In genomic region chr21:14773777-14774345, GRCh38 we compare ENCODE assay signal across 9 cellular contexts.
DNase-seq lines count a peak whose midpoint lies in the region; ATAC-seq and TF ChIP-seq lines count a peak whose summit lies in the region.
"Had no signal": no experiment of that assay in that cellular context is flagged by ENCODE, and none has a peak within 500 bp of the region (broad histone marks: within the 10 kb centered on the region; RNA-seq: fewer than 3 reads in every experiment).

No MANE protein-coding gene starts in this region.

- no peak overlapping the region for H3K27ac ChIP-seq in CD4-positive, alpha-beta T cell (ENCODE audit: low read depth, low read length)
- H3K27ac ChIP-seq in HL-60 (replicated peaks): no peak overlapping the region

- H3K27me3 ChIP-seq in CD4-positive, alpha-beta T cell (ENCODE audit: control insufficient read depth, insufficient read depth, low read length): peaks cover 4% of the 10 kb centered on the region
- H3K27me3 ChIP-seq in HL-60 (ENCODE audit: insufficient read depth, poor library complexity, severe bottlenecking): no peaks in the 10 kb centered on the region

- intact Hi-C loops in CD4-positive, alpha-beta T cell (cut with DNase I, micrococcal nuclease): loop anchor here (1.0 to 10.0 kb wide), 4 partner anchors 371 to 519 kb away; no protein-coding TSS in a partner anchor

- no peaks in the 10 kb centered on the region for H3K9me3 Mint-ChIP-seq in CD4-positive, alpha-beta T cell

- no peaks in the 10 kb centered on the region for H3K4me1 Mint-ChIP-seq in CD4-positive, alpha-beta T cell (ENCODE audit: low read depth)
- no peaks in the 10 kb centered on the region for H3K4me1 Mint-ChIP-seq in T-helper 17 cell

- in situ Hi-C loops in astrocyte of the cerebellum (cut with HindIII; ENCODE audit: low sequenced_read_pairs): no loop called here

- ATAC-seq in CD4-positive, alpha-beta T cell (ENCODE audit: poor library complexity): peak; percentile 54
- ATAC-seq in T-helper 17 cell: peak; percentile 53
- ATAC-seq in left lobe of liver: peak; percentile 72
- ATAC-seq in HG02610 (IDR thresholded peaks at IDR 0.05; ENCODE audit: unreplicated experiment): no peak
- no peak for ATAC-seq in GM21576 (IDR thresholded peaks at IDR 0.05; ENCODE audit: unreplicated experiment)

- no peak overlapping the region for H3K4me3 Mint-ChIP-seq in CD4-positive, alpha-beta T cell
- no peak overlapping the region for H3K4me3 Mint-ChIP-seq in T-helper 17 cell

- peak; percentile 71 for TF ChIP-seq CTCF in CD4-positive, alpha-beta T cell (IDR thresholded peaks at IDR 0.05)
- TF ChIP-seq CTCF in HL-60 (IDR thresholded peaks at IDR 0.05; ENCODE audit: insufficient read depth, low read length) (peak; percentile 67), astrocyte of the cerebellum (IDR thresholded peaks at IDR 0.05; ENCODE audit: low read depth, low read length, missing control alignments) (peak; percentile 7)

- peak; percentile 25 to 59 (median 37) for DNase-seq in CD4-positive, alpha-beta T cell
- DNase-seq in HL-60 (ENCODE audit: low read depth in 1 of 2, low spot score in 1 of 2) (peak; percentile 16 to 63), T-helper 17 cell (peak; percentile 18 to 42 (median 22)), astrocyte of the cerebellum (ENCODE audit: low read depth) (no peak), left lobe of liver (ENCODE audit: low spot score) (peak; percentile 48)
- peak; percentile 6 to 35 for DNase-seq in stimulated activated CD8-positive, alpha-beta memory T cell treated with anti-CD3 and anti-CD28 coated beads, Interleukin-2, amount 100 ng/mL, for 1 hour (ENCODE audit: low read depth in 2 of 2)

- POLR2A ChIA-PET in CD4-positive, alpha-beta T cell (lab: Charles Lee): no interaction called here

- no peaks in the 10 kb centered on the region for H3K27me3 Mint-ChIP-seq in CD4-positive, alpha-beta T cell
- peaks cover 12% of the 10 kb centered on the region for H3K27me3 Mint-ChIP-seq in T-helper 17 cell

- CTCF ChIA-PET in CD4-positive, alpha-beta T cell (lab: Charles Lee): interaction anchor here (1.1 to 1.8 kb wide), 4 partner anchors 10 to 370 kb away, joined by 3 to 6 read pairs (median 4); no protein-coding TSS in a partner anchor

- H3K36me3 Mint-ChIP-seq in CD4-positive, alpha-beta T cell (ENCODE audit: low read depth): no peaks in the 10 kb centered on the region
- no peaks in the 10 kb centered on the region for H3K36me3 Mint-ChIP-seq in T-helper 17 cell (ENCODE audit: low read depth)

- H3K9me3 ChIP-seq in CD4-positive, alpha-beta T cell (ENCODE audit: control insufficient read depth, low read length): no peaks in the 10 kb centered on the region
- no peaks in the 10 kb centered on the region for H3K9me3 ChIP-seq in T-helper 17 cell (ENCODE audit: control insufficient read depth, low read length, poor library complexity, severe bottlenecking)
- H3K9me3 ChIP-seq: HAP-1 had no signal

- H3K27ac Mint-ChIP-seq in CD4-positive, alpha-beta T cell: no peak overlapping the region
- no peak overlapping the region for H3K27ac Mint-ChIP-seq in T-helper 17 cell

- no peak overlapping the region for H3K4me3 ChIP-seq in HL-60 (replicated peaks; ENCODE audit: insufficient read depth, low read length)
- no peak overlapping the region for H3K4me3 ChIP-seq in astrocyte of the cerebellum (ENCODE audit: low read depth, low read length)
- H3K4me3 ChIP-seq: HAP-1 had no signal

Comparison
In these comparisons a context has a peak if more than half of its experiments do, and no peak if none do; other contexts are left out.
1. ATAC-seq: peak in CD4-positive, alpha-beta T cell (single experiment), T-helper 17 cell (single experiment) and left lobe of liver (single experiment); none in HG02610 (single experiment) and GM21576 (single experiment).
2. CTCF ChIP-seq: peak in every context shown above with its lines; median percentile 71 in CD4-positive, alpha-beta T cell; 67 in HL-60; 7 in astrocyte of the cerebellum.